Comparison of ENCODE assay signal across 1 cellular context in genomic region chr19:7262470-7262869, GRCh38.
TF ChIP-seq lines count a peak whose summit lies in the region.

No MANE protein-coding gene starts in this region.

TF ChIP-seq in GM23338, 12 proteins besides CTCF, POLR2A, EP300 and RAD21 (continued from another document):
- TF ChIP-seq REST (IDR thresholded peaks at IDR 0.05; ENCODE audit: unreplicated experiment) (no peak), ZNF114 (CRISPR knock-in tag; IDR thresholded peaks at IDR 0.05) (no peak), EZH2 (IDR thresholded peaks at IDR 0.05; ENCODE audit: low read depth, unreplicated experiment) (no peak), CREB1 (CRISPR knock-in tag; IDR thresholded peaks at IDR 0.05; ENCODE audit: low read depth) (no peak), EZH2phosphoT487 (IDR thresholded peaks at IDR 0.05; ENCODE audit: unreplicated experiment) (no peak), STAT1 (IDR thresholded peaks at IDR 0.05; ENCODE audit: unreplicated experiment) (no peak), ZNF462 (CRISPR knock-in tag; IDR thresholded peaks at IDR 0.05) (no peak), ETS1 (IDR thresholded peaks at IDR 0.05) (no peak), POLR2AphosphoS5 (IDR thresholded peaks at IDR 0.05; ENCODE audit: low read depth) (no peak), ZNF331 (CRISPR knock-in tag; IDR thresholded peaks at IDR 0.05; ENCODE audit: low read depth) (no peak), JUNB (IDR thresholded peaks at IDR 0.05; ENCODE audit: unreplicated experiment) (no peak)
TF ChIP-seq in GM23338: peak in this region for 0.
